Comparison of ENCODE assay signal across 19 cellular contexts in genomic region chr10:128553755-128554154, GRCh38.
A peak's percentile ranks its signal among the peaks of the same experiment; 100 is the strongest.
DNase-seq lines count a peak whose midpoint lies in the region; ATAC-seq and TF ChIP-seq lines count a peak whose summit lies in the region.
"Had no signal": no experiment of that assay in that cellular context is flagged by ENCODE, and none has a peak within 500 bp of the region (broad histone marks: within the 10 kb centered on the region; RNA-seq: fewer than 3 reads in every experiment).

No MANE protein-coding gene starts in this region.

- TF ChIP-seq CTCF in LNCaP clone FGC (IDR thresholded peaks at IDR 0.05; ENCODE audit: control insufficient read depth, extremely low read depth, insufficient read depth), result no peak
- no peak for TF ChIP-seq CTCF in mucosa of descending colon (IDR thresholded peaks at IDR 0.05)
- TF ChIP-seq CTCF in stomach (IDR thresholded peaks at IDR 0.05), result no peak

- 20 to 48% (median 39%) methylated on average over 2 of the region's 2 CpGs for WGBS in stomach, 5 donors

- peak overlapping the region in 1 of 5 donors; percentile 30 for H3K27ac ChIP-seq in stomach
- H3K27ac ChIP-seq: 22Rv1, BLaER1, C4-2B, GM23248 had no signal

- no peak overlapping the region for H3K27ac Mint-ChIP-seq in activated naive CD4-positive, alpha-beta T cell treated with anti-CD3 and anti-CD28 coated beads for 36 hours
- H3K27ac Mint-ChIP-seq: B cell; CD4-positive, CD25-positive, alpha-beta regulatory T cell; CD8-positive, alpha-beta T cell had no signal

- no peak overlapping the region for H3K4me3 Mint-ChIP-seq in activated naive CD4-positive, alpha-beta T cell treated with anti-CD3 and anti-CD28 coated beads for 36 hours
- H3K4me3 Mint-ChIP-seq: B cell; CD4-positive, CD25-positive, alpha-beta regulatory T cell; CD8-positive, alpha-beta T cell had no signal

- CTCF ChIA-PET in activated naive CD4-positive, alpha-beta T cell treated with anti-CD3 and anti-CD28 coated beads for 36 hours (lab: Charles Lee), result no interaction called here

- H3K9me3 Mint-ChIP-seq in activated naive CD4-positive, alpha-beta T cell treated with anti-CD3 and anti-CD28 coated beads for 36 hours, result no peaks in the 10 kb centered on the region

- TF ChIP-seq POLR2A in stomach (IDR thresholded peaks at IDR 0.05), result no peak

- no peak for TF ChIP-seq EP300 in stomach (IDR thresholded peaks at IDR 0.05)

- peaks cover 9% of the 10 kb centered on the region for H3K27me3 Mint-ChIP-seq in activated naive CD4-positive, alpha-beta T cell treated with anti-CD3 and anti-CD28 coated beads for 36 hours (ENCODE audit: low read depth)
- H3K27me3 Mint-ChIP-seq: B cell; CD4-positive, CD25-positive, alpha-beta regulatory T cell had no signal

- H3K4me1 ChIP-seq in mucosa of descending colon (ENCODE audit: low read depth) (no peaks in the 10 kb centered on the region), stomach (no peaks in the 10 kb centered on the region)
- H3K4me1 ChIP-seq: BLaER1, Caco-2 had no signal

- H3K9me3 ChIP-seq in mucosa of descending colon (no peaks in the 10 kb centered on the region), stomach (peaks cover 0 to 3% (median 0%) of the 10 kb centered on the region in 4 donors)
- H3K9me3 ChIP-seq: Caco-2 had no signal

- H3K4me3 ChIP-seq in LNCaP clone FGC (ENCODE audit: low read depth, low read length) (no peak overlapping the region), mucosa of descending colon (no peak overlapping the region), stomach (no peak overlapping the region)
- H3K4me3 ChIP-seq: BLaER1, GM23248 had no signal

- ATAC-seq in mucosa of descending colon, result peak; percentile 65
- ATAC-seq: CD8-positive, alpha-beta T cell; HCT116 had no signal

- intact Hi-C loops in mucosa of descending colon (cut with DNase I, micrococcal nuclease), result no loop called here
- intact Hi-C loops in stomach (cut with DNase I; ENCODE audit: low total_unique reads), result no loop called here
- intact Hi-C loops in activated naive CD4-positive, alpha-beta T cell treated with anti-CD3 and anti-CD28 coated beads for 36 hours (cut with micrococcal nuclease), result no loop called here

- peak; percentile 34 for DNase-seq in NCI-H748 (lab: John Stamatoyannopoulos, UW; ENCODE audit: unreplicated experiment)
- no peak for DNase-seq in NCI-H748 treated with DMSO at 0.1 percent for 48 hours (lab: John Stamatoyannopoulos, UW)
- DNase-seq in LNCaP clone FGC (ENCODE audit: low read depth), result peak; percentile 19
- DNase-seq in mucosa of descending colon, result peak in 1 of 3 donors; percentile 13
- DNase-seq in stomach, result peak; percentile 32
- no peak for DNase-seq in activated naive CD4-positive, alpha-beta T cell treated with anti-CD3 and anti-CD28 coated beads for 36 hours
- no peak for DNase-seq in HCEC 1CT
- DNase-seq: Caco-2; CD4-positive, CD25-positive, alpha-beta regulatory T cell; CD8-positive, alpha-beta T cell; DMS153; DND-41; GM23248; H7 had no signal

- H3K36me3 ChIP-seq in mucosa of descending colon (ENCODE audit: low read depth) (no peaks in the 10 kb centered on the region), stomach (no peaks in the 10 kb centered on the region)
- H3K36me3 ChIP-seq: BLaER1 had no signal

- no peaks in the 10 kb centered on the region for H3K4me1 Mint-ChIP-seq in activated naive CD4-positive, alpha-beta T cell treated with anti-CD3 and anti-CD28 coated beads for 36 hours (ENCODE audit: low read depth)
- H3K4me1 Mint-ChIP-seq: B cell; CD4-positive, CD25-positive, alpha-beta regulatory T cell had no signal

- H3K36me3 Mint-ChIP-seq in activated naive CD4-positive, alpha-beta T cell treated with anti-CD3 and anti-CD28 coated beads for 36 hours (ENCODE audit: low read depth), result no peaks in the 10 kb centered on the region
- H3K36me3 Mint-ChIP-seq: CD4-positive, CD25-positive, alpha-beta regulatory T cell; CD8-positive, alpha-beta T cell had no signal

- peaks cover 0 to 8% (median 0%) of the 10 kb centered on the region in 3 donors for H3K27me3 ChIP-seq in stomach
- H3K27me3 ChIP-seq: BLaER1 had no signal

Comparison
In these comparisons a context has a peak if more than half of its experiments do, and no peak if none do; other contexts are left out.
1. DNase-seq: peak in NCI-H748 (single experiment), LNCaP clone FGC (single experiment) and stomach (single experiment); none in NCI-H748 treated with DMSO at 0.1 percent for 48 hours (single experiment), activated naive CD4-positive, alpha-beta T cell treated with anti-CD3 and anti-CD28 coated beads for 36 hours (single experiment) and HCEC 1CT (single experiment).